Comparison of ENCODE assay signal across 11 cellular contexts in the genomic region with DNA sequence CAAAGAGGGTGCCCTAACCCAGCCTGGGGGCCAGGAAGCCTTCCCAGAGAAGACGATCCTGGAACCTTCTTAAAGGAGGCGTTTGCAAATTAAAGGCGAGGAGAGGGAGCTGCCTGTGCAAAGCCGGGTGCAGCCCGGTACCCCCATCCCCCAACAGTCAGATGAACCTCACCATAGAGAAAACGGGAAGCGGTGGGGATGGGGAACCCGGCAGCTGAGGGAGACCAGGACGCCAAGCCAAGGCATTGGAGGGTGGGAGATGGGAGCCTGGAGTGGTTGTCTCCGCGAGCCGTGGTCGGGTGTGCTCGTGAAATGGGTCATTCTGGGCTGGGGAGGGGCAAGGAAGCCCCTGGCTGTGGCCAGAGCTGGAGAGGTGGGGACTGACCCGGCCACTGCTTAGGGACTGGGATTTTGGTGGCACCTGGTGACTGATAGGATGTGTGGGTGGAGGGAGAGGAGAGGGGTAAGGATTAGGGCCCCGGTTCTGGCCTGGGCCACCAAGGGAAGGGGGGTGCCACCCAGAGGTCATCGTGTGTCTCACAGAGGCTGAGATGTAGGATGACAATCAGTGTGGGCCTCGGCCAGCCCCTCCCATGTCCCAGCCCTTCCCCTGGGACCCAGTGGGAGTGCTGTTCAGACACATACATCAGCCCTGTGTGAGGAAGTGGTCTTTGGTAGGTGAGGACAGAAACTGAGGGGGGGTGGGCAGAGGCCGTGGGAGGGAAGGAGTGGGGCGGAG. TPM values are rescaled to one million over a fixed set of nuclear protein-coding genes. Genes with fewer than 3 reads are reported as not detected.
DNase-seq lines count a peak whose midpoint lies in the region; ATAC-seq, FAIRE-seq and TF ChIP-seq lines count a peak whose summit lies in the region.
"Had no signal": no experiment of that assay in that cellular context is flagged by ENCODE, and none has a peak within 500 bp of the region (broad histone marks: within the 10 kb centered on the region; RNA-seq: fewer than 3 reads in every experiment).

No MANE protein-coding gene starts in this region.

- intact Hi-C loops in tibial artery (cut with DNase I; ENCODE audit: low total_unique reads) (no loop called here), uterus (cut with DNase I; ENCODE audit: low total_unique reads) (loop anchor here (10.0 kb wide), 1 partner anchor 115 kb away; no protein-coding TSS in a partner anchor)

- no peaks in the 10 kb centered on the region for H3K36me3 Mint-ChIP-seq in activated naive CD8-positive, alpha-beta T cell treated with anti-CD3 and anti-CD28 coated beads, Interleukin-2, amount 50 U/mL, for 24 hours (ENCODE audit: low read depth)
- no peaks in the 10 kb centered on the region for H3K36me3 Mint-ChIP-seq in activated naive CD8-positive, alpha-beta T cell treated with anti-CD3 and anti-CD28 coated beads for 36 hours
- H3K36me3 Mint-ChIP-seq: CD8-positive, alpha-beta T cell had no signal

- peak; percentile 20 for ATAC-seq in activated naive CD8-positive, alpha-beta T cell treated with anti-CD3 and anti-CD28 coated beads, Interleukin-2, amount 50 U/mL, for 24 hours
- ATAC-seq in HG03025 (IDR thresholded peaks at IDR 0.05; ENCODE audit: low FRiP score, unreplicated experiment) (no peak), GM18505 (IDR thresholded peaks at IDR 0.05; ENCODE audit: unreplicated experiment) (no peak)

- H3K4me1 ChIP-seq in keratinocyte (ENCODE audit: control insufficient read depth, extremely low read depth, insufficient read depth, low read length) (peaks cover 7% of the 10 kb centered on the region), tibial artery (peaks cover 0 to 15% (median 11%) of the 10 kb centered on the region in 4 donors), uterus (peaks cover 0 to 12% of the 10 kb centered on the region in 2 donors)

- peak in 1 of 3 experiments; percentile 3 for TF ChIP-seq CTCF in keratinocyte (optimal IDR thresholded peaks at IDR 0.05 in 1 of 3, IDR thresholded peaks at IDR 0.05 in 1 of 3, conservative IDR thresholded peaks at IDR 0.05 in 1 of 3; ENCODE audit: extremely low read depth in 1 of 3, insufficient read depth in 2 of 3, low read length in 3 of 3)
- TF ChIP-seq CTCF in tibial artery (IDR thresholded peaks at IDR 0.05) = no peak
- TF ChIP-seq CTCF in uterus (IDR thresholded peaks at IDR 0.05) = no peak

- no peaks in the 10 kb centered on the region for H3K9me3 ChIP-seq in keratinocyte (ENCODE audit: control insufficient read depth, low read depth, low read length)
- H3K9me3 ChIP-seq in tibial artery = no peaks in the 10 kb centered on the region
- no peaks in the 10 kb centered on the region for H3K9me3 ChIP-seq in uterus

- TF ChIP-seq POLR2A in uterus (IDR thresholded peaks at IDR 0.05) = no peak
- no peak for TF ChIP-seq POLR2A in GM18505 (IDR thresholded peaks at IDR 0.05; ENCODE audit: borderline replicate concordance, extremely low read depth, insufficient read depth, insufficient read length)

- H4K20me1 ChIP-seq in keratinocyte (ENCODE audit: control insufficient read depth, extremely low read depth, insufficient read depth, low read length) = no peaks in the 10 kb centered on the region

- no peak for DNase-seq in activated naive CD8-positive, alpha-beta T cell treated with anti-CD3 and anti-CD28 coated beads, Interleukin-2, amount 50 U/mL, for 24 hours
- DNase-seq in activated naive CD8-positive, alpha-beta T cell treated with anti-CD3 and anti-CD28 coated beads for 36 hours = no peak
- DNase-seq in SKM-1 (lab: John Stamatoyannopoulos, UW; ENCODE audit: unreplicated experiment) (peak; percentile 53), keratinocyte (ENCODE audit: low read depth, low spot score) (no peak), tibial artery (no peak), uterus (no peak)
- DNase-seq: T1000 had no signal

- no peaks in the 10 kb centered on the region for H3K36me3 ChIP-seq in keratinocyte (ENCODE audit: control insufficient read depth in 2 of 2, extremely low read depth in 1 of 2, insufficient read depth in 2 of 2, low read length in 2 of 2)
- H3K36me3 ChIP-seq in tibial artery = no peaks in the 10 kb centered on the region
- no peaks in the 10 kb centered on the region for H3K36me3 ChIP-seq in uterus

- no peak for FAIRE-seq in keratinocyte (lab: Jason Lieb, UNC)
- FAIRE-seq: endometrium had no signal

- no peak overlapping the region for H3K27ac Mint-ChIP-seq in activated naive CD8-positive, alpha-beta T cell treated with anti-CD3 and anti-CD28 coated beads, Interleukin-2, amount 50 U/mL, for 24 hours
- no peak overlapping the region for H3K27ac Mint-ChIP-seq in activated naive CD8-positive, alpha-beta T cell treated with anti-CD3 and anti-CD28 coated beads for 36 hours
- H3K27ac Mint-ChIP-seq: CD8-positive, alpha-beta T cell had no signal

- H3K9me1 ChIP-seq in keratinocyte (ENCODE audit: control insufficient read depth, extremely low read depth, insufficient read depth, low read length) = no peaks in the 10 kb centered on the region

- no peaks in the 10 kb centered on the region for H3K9me3 Mint-ChIP-seq in activated naive CD8-positive, alpha-beta T cell treated with anti-CD3 and anti-CD28 coated beads, Interleukin-2, amount 50 U/mL, for 24 hours
- H3K9me3 Mint-ChIP-seq in activated naive CD8-positive, alpha-beta T cell treated with anti-CD3 and anti-CD28 coated beads for 36 hours = no peaks in the 10 kb centered on the region
- H3K9me3 Mint-ChIP-seq: CD8-positive, alpha-beta T cell had no signal

- H2AFZ ChIP-seq in keratinocyte (ENCODE audit: control insufficient read depth, low read length) = no peak overlapping the region

- H3K4me1 Mint-ChIP-seq in activated naive CD8-positive, alpha-beta T cell treated with anti-CD3 and anti-CD28 coated beads, Interleukin-2, amount 50 U/mL, for 24 hours = peaks cover 9% of the 10 kb centered on the region
- peaks cover 15% of the 10 kb centered on the region for H3K4me1 Mint-ChIP-seq in activated naive CD8-positive, alpha-beta T cell treated with anti-CD3 and anti-CD28 coated beads for 36 hours

- H3K4me3 Mint-ChIP-seq in activated naive CD8-positive, alpha-beta T cell treated with anti-CD3 and anti-CD28 coated beads, Interleukin-2, amount 50 U/mL, for 24 hours = peak overlapping the region; percentile 6
- H3K4me3 Mint-ChIP-seq in activated naive CD8-positive, alpha-beta T cell treated with anti-CD3 and anti-CD28 coated beads for 36 hours = no peak overlapping the region
- H3K4me3 Mint-ChIP-seq: CD8-positive, alpha-beta T cell had no signal

- dilution Hi-C loops in keratinocyte (cut with MboI; ENCODE audit: extremely low pct_ligation_motif_present, low sequenced_read_pairs) = no loop called here

- H3K4me2 ChIP-seq in keratinocyte (ENCODE audit: control insufficient read depth, extremely low read depth, insufficient read depth, low read depth, low read length) = peak overlapping the region; percentile 71

- H3K4me3 ChIP-seq in keratinocyte (ENCODE audit: control insufficient read depth in 2 of 3, extremely low read depth in 1 of 3, insufficient read depth in 2 of 3, low read depth in 1 of 3, low read length in 3 of 3) = peak overlapping the region in 1 of 3 experiments; percentile 50
- H3K4me3 ChIP-seq in tibial artery = peak overlapping the region; percentile 17 to 22
- H3K4me3 ChIP-seq in uterus = no peak overlapping the region

- H3K27ac ChIP-seq in keratinocyte (ENCODE audit: control insufficient read depth, insufficient read depth, low read length) (no peak overlapping the region), tibial artery (no peak overlapping the region), uterus (no peak overlapping the region)

- peaks cover 37% of the 10 kb centered on the region for H3K27me3 Mint-ChIP-seq in activated naive CD8-positive, alpha-beta T cell treated with anti-CD3 and anti-CD28 coated beads, Interleukin-2, amount 50 U/mL, for 24 hours
- H3K27me3 Mint-ChIP-seq in activated naive CD8-positive, alpha-beta T cell treated with anti-CD3 and anti-CD28 coated beads for 36 hours = peaks cover 45% of the 10 kb centered on the region

- H3K9ac ChIP-seq in keratinocyte (ENCODE audit: control insufficient read depth, extremely low read depth, insufficient read depth, low read length) = no peak overlapping the region

- H3K79me2 ChIP-seq in keratinocyte (ENCODE audit: control insufficient read depth, insufficient read depth, low read length) = no peaks in the 10 kb centered on the region

- H3K27me3 ChIP-seq in keratinocyte (ENCODE audit: control insufficient read depth, extremely low read depth, insufficient read depth, low read length) (peaks cover 17% of the 10 kb centered on the region), tibial artery (peaks cover 0 to 46% of the 10 kb centered on the region in 2 donors), uterus (peaks cover 0 to 9% of the 10 kb centered on the region in 2 donors)

RNA-seq across cellular contexts. Expression of a gene that starts 0.7 kb away (rescaled TPM):
- total RNA-seq in activated naive CD8-positive, alpha-beta T cell treated with anti-CD3 and anti-CD28 coated beads for 36 hours = under 1 TPM in 1 of 2 experiments, not detected in 1; 0.06 TPM
- polyA plus RNA-seq in keratinocyte = 0.09 to 0.23 TPM (median 0.13 TPM) in 3 replicates
- not detected for polyA plus RNA-seq in keratinocyte (2011; ENCODE audit: low read depth)
- 0.12 and 0.16 TPM in 2 replicates for polyA plus RNA-seq in keratinocyte (2011; cell fraction: cytosol; rRNA removed)
- 0.20 TPM in 2 replicates for polyA plus RNA-seq in keratinocyte (2011; cell fraction: nucleus; rRNA removed)
- 0.07 and 0.21 TPM in 2 replicates for polyA plus RNA-seq in keratinocyte (2012; ENCODE audit: low replicate concordance)
- polyA minus RNA-seq in keratinocyte = 0.13 to 0.69 TPM (median 0.35 TPM) in 3 replicates
- polyA minus RNA-seq in keratinocyte (2011; cell fraction: cytosol; rRNA and poly(A)+ RNA removed) = not detected
- 0.21 and 0.31 TPM in 2 replicates for polyA minus RNA-seq in keratinocyte (2011; cell fraction: nucleus; rRNA and poly(A)+ RNA removed)
- 1 to 10 TPM in 1 of 4 donors, under 1 TPM in 3; 0.29 to 2.8 (median 0.67) TPM for total RNA-seq in uterus
- total RNA-seq: CD8-positive, alpha-beta T cell had no signal

Comparison
In these comparisons a context has a peak if more than half of its experiments do, and no peak if none do; other contexts are left out.
1. H3K4me3 ChIP-seq: peak in tibial artery (2 of 2); none in uterus (0 of 2).